In the genomic region with DNA sequence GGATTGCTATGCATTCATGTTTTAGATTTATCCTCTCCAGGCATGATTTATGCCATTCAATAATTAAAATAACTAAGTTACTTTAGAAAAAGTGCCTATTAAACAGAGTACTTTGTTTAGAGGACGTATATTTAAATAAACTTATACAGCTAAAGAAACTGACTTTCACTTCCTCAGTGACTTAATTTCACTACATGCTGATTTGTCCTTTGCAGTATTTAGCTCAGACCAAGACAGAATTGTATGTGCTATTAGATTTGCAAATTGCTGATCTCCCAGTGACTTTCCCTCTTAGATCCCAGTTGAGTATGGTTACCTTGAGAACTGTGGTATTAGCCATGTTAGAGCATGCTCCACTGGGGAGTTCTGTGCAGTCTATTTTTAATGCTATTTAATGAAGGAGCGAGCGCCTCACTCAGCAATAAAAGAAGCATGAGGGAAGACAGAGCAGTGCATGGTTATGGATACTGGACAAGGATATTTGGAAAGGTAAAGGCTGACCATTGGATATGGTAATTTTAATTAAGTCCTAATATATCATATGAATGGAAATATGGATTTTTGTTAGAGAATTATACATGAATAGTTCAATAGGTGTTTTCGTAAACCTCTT, we compare ENCODE assay signal across 2 cellular contexts.
TF ChIP-seq lines count a peak whose summit lies in the region.

No MANE protein-coding gene starts in this region.

TF ChIP-seq in SK-N-SH, 30 proteins besides CTCF, POLR2A, EP300 and RAD21 (continued from another document):
- TF ChIP-seq, protein P1, sequence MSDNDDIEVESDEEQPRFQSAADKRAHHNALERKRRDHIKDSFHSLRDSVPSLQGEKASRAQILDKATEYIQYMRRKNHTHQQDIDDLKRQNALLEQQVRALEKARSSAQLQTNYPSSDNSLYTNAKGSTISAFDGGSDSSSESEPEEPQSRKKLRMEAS (IDR thresholded peaks at IDR 0.05; ENCODE audit: low read depth): no peak
- TF ChIP-seq MEF2A (IDR thresholded peaks at IDR 0.05; ENCODE audit: borderline replicate concordance, low read depth): no peak
- TF ChIP-seq, protein P2, sequence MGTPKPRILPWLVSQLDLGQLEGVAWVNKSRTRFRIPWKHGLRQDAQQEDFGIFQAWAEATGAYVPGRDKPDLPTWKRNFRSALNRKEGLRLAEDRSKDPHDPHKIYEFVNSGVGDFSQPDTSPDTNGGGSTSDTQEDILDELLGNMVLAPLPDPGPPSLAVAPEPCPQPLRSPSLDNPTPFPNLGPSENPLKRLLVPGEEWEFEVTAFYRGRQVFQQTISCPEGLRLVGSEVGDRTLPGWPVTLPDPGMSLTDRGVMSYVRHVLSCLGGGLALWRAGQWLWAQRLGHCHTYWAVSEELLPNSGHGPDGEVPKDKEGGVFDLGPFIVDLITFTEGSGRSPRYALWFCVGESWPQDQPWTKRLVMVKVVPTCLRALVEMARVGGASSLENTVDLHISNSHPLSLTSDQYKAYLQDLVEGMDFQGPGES (IDR thresholded peaks at IDR 0.05; ENCODE audit: low read depth, low read length): no peak
- TF ChIP-seq USF1 (IDR thresholded peaks at IDR 0.05; ENCODE audit: borderline replicate concordance, low read depth): no peak
- no peak for TF ChIP-seq TAF1 (IDR thresholded peaks at IDR 0.05; ENCODE audit: borderline replicate concordance, low read depth, low read length)
- no peak for TF ChIP-seq RXRA (IDR thresholded peaks at IDR 0.05; ENCODE audit: borderline replicate concordance, low read depth)
- no peak for TF ChIP-seq ZBTB33 (IDR thresholded peaks at IDR 0.05; ENCODE audit: borderline replicate concordance, low read depth)
- TF ChIP-seq SIN3A (IDR thresholded peaks at IDR 0.05; ENCODE audit: borderline replicate concordance, low read depth, low read length): no peak
- TF ChIP-seq EZH2phosphoT487 (IDR thresholded peaks at IDR 0.05; ENCODE audit: borderline replicate concordance, low read depth): no peak
- TF ChIP-seq FOSL2 (IDR thresholded peaks at IDR 0.05; ENCODE audit: borderline replicate concordance, low read depth): no peak
- TF ChIP-seq NRF1 (IDR thresholded peaks at IDR 0.05; ENCODE audit: low read depth, low read length): no peak
- TF ChIP-seq RCOR1 (IDR thresholded peaks at IDR 0.05; ENCODE audit: low read length): no peak
- no peak for TF ChIP-seq GABPA (IDR thresholded peaks at IDR 0.05; ENCODE audit: low read depth)

TF ChIP-seq in SK-N-SH treated with all-trans-retinoic acid at 6 μM for 48 hours, 23 proteins besides CTCF, POLR2A, EP300 and RAD21 (continued from another document):
- TF ChIP-seq CSRNP3 (CRISPR knock-in tag; IDR thresholded peaks at IDR 0.05) (no peak), PPARA (CRISPR knock-in tag; IDR thresholded peaks at IDR 0.05; ENCODE audit: borderline replicate concordance) (no peak), ZFP3 (CRISPR knock-in tag; IDR thresholded peaks at IDR 0.05) (no peak), OSR1 (CRISPR knock-in tag; IDR thresholded peaks at IDR 0.05) (no peak), ZC3H10 (CRISPR knock-in tag; IDR thresholded peaks at IDR 0.05) (no peak), TSHZ2 (CRISPR knock-in tag; IDR thresholded peaks at IDR 0.05) (no peak), PATZ1 (CRISPR knock-in tag; IDR thresholded peaks at IDR 0.05; ENCODE audit: borderline replicate concordance) (no peak)
TF ChIP-seq in SK-N-SH treated with all-trans-retinoic acid at 6 μM for 48 hours: peak in this region for 0.
